15 cellular contexts compared by ENCODE assay signal in the genomic region with DNA sequence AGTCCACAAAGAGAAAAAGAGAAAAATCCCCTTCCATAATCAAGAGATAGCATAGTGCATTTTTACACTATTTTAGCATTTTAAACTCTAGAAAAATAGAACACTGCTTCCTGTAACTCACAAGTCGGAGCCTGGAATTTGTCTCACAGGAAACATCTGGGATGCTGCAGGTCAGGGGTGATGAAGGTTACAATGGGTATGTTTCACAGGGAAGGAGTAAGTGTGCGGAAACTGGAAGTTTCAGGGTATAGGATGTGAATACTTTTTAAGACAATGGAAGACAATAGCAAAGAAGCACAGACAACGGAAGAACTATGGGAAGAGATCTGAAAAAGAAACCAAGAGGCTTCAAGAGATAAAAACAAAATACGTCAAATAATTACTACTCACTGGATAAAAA.
"Had no signal": no experiment of that assay in that cellular context is flagged by ENCODE, and none has a peak within 500 bp of the region (broad histone marks: within the 10 kb centered on the region; RNA-seq: fewer than 3 reads in every experiment).

No MANE protein-coding gene starts in this region.

- H3K27me3 ChIP-seq: gastrocnemius medialis, ovary, thyroid gland had no signal

- H3K4me1 Mint-ChIP-seq: activated B cell treated with CpG ODN at 0.5 μM for 24 hours; activated CD4-positive, alpha-beta T cell treated with anti-CD3 and anti-CD28 coated beads, Interleukin-2, amount 10 ng/mL, durations not matched to agents 24 days and 14 days; activated T-helper 17 cell treated with anti-CD3 and anti-CD28 coated beads, Interleukin-2, amount 50 U/mL, for 72 hours; nephron; T-helper 17 cell had no signal

- H3K27me3 Mint-ChIP-seq: activated B cell treated with CpG ODN at 0.5 μM for 24 hours; activated CD4-positive, alpha-beta T cell treated with anti-CD3 and anti-CD28 coated beads, Interleukin-2, amount 10 ng/mL, durations not matched to agents 24 days and 14 days; activated T-helper 17 cell treated with anti-CD3 and anti-CD28 coated beads, Interleukin-2, amount 50 U/mL, for 72 hours; dendritic cell treated with granulocyte-macrophage colony-stimulating factor and Interleukin-4, amounts not matched to agents 40 ng/mL and 50 ng/mL, for 4 days; T-helper 17 cell had no signal

- H3K9me3 Mint-ChIP-seq: activated B cell treated with CpG ODN at 0.5 μM for 24 hours; activated CD4-positive, alpha-beta T cell treated with anti-CD3 and anti-CD28 coated beads, Interleukin-2, amount 10 ng/mL, durations not matched to agents 24 days and 14 days; activated naive CD4-positive, alpha-beta T cell treated with anti-CD3 and anti-CD28 coated beads for 36 hours; activated T-helper 17 cell treated with anti-CD3 and anti-CD28 coated beads, Interleukin-2, amount 50 U/mL, for 72 hours; dendritic cell treated with granulocyte-macrophage colony-stimulating factor and Interleukin-4, amounts not matched to agents 40 ng/mL and 50 ng/mL, for 4 days; nephron had no signal

- DNase-seq: activated B cell treated with CpG ODN at 0.5 μM for 24 hours; activated CD4-positive, alpha-beta T cell treated with anti-CD3 and anti-CD28 coated beads, Interleukin-2, amount 10 ng/mL, durations not matched to agents 24 days and 14 days; activated naive CD4-positive, alpha-beta T cell treated with anti-CD3 and anti-CD28 coated beads for 36 hours; activated T-cell treated with anti-CD3 and anti-CD28 coated beads for 4 hours; gastrocnemius medialis; hippocampal formation; ovary; T-helper 17 cell had no signal

- FAIRE-seq: endometrium, TTC549, urothelium cell line had no signal

- H3K4me3 ChIP-seq: gastrocnemius medialis, ovary, thyroid gland had no signal

- H3K27ac ChIP-seq: gastrocnemius medialis, ovary, thyroid gland had no signal

- H3K4me3 Mint-ChIP-seq: activated B cell treated with CpG ODN at 0.5 μM for 24 hours; activated CD4-positive, alpha-beta T cell treated with anti-CD3 and anti-CD28 coated beads, Interleukin-2, amount 10 ng/mL, durations not matched to agents 24 days and 14 days; activated naive CD4-positive, alpha-beta T cell treated with anti-CD3 and anti-CD28 coated beads for 36 hours; activated T-helper 17 cell treated with anti-CD3 and anti-CD28 coated beads, Interleukin-2, amount 50 U/mL, for 72 hours; dendritic cell treated with granulocyte-macrophage colony-stimulating factor and Interleukin-4, amounts not matched to agents 40 ng/mL and 50 ng/mL, for 4 days; nephron; T-helper 17 cell had no signal

- ATAC-seq: gastrocnemius medialis, T-helper 17 cell had no signal

- H3K4me1 ChIP-seq: gastrocnemius medialis, thyroid gland had no signal

- H3K36me3 ChIP-seq: gastrocnemius medialis, ovary, thyroid gland had no signal

- H3K27ac Mint-ChIP-seq: activated B cell treated with CpG ODN at 0.5 μM for 24 hours; activated CD4-positive, alpha-beta T cell treated with anti-CD3 and anti-CD28 coated beads, Interleukin-2, amount 10 ng/mL, durations not matched to agents 24 days and 14 days; activated naive CD4-positive, alpha-beta T cell treated with anti-CD3 and anti-CD28 coated beads for 36 hours; activated T-helper 17 cell treated with anti-CD3 and anti-CD28 coated beads, Interleukin-2, amount 50 U/mL, for 72 hours; dendritic cell treated with granulocyte-macrophage colony-stimulating factor and Interleukin-4, amounts not matched to agents 40 ng/mL and 50 ng/mL, for 4 days; nephron; T-helper 17 cell had no signal

- H3K9me3 ChIP-seq: gastrocnemius medialis, ovary, thyroid gland had no signal
